ENCODE assay signal across 8 cellular contexts in the genomic region with DNA sequence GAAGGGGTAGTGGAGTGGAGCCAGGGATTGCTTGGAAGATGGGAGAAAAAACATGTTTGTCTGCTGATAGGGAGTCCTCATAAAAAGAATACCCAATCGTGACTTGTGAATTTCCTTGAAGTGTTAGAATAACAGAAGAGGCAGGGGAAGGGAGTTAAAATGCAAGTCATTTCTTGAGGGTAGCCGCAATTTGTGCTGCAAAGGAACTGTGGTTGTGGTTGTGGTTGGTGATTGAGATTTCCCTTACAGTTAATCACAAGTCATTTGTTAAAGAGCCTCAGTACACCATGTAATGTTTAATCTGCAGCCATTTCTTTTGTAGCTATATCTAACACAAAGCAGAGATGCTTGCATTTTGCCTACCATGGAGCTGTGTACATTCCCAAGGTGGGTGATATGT. TPM values are rescaled to one million over a fixed set of nuclear protein-coding genes. Genes with fewer than 3 reads are reported as not detected.
DNase-seq lines count a peak whose midpoint lies in the region; ATAC-seq and TF ChIP-seq lines count a peak whose summit lies in the region.

No MANE protein-coding gene starts in this region.

- WGBS in esophagus muscularis mucosa, result 54% methylated on average over 2 of the region's 2 CpGs

- intact Hi-C loops in esophagus muscularis mucosa (cut with DNase I), result no loop called here

- H3K36me3 ChIP-seq in esophagus muscularis mucosa, result no peaks in the 10 kb centered on the region

- in situ Hi-C loops in G401 (cut with HindIII; ENCODE audit: low sequenced_read_pairs), result no loop called here

- peak; percentile 89 for ATAC-seq in HG02759 (IDR thresholded peaks at IDR 0.05; ENCODE audit: unreplicated experiment)
- ATAC-seq in T-helper 17 cell, result peak; percentile 98

- peaks cover 14% of the 10 kb centered on the region for H3K4me1 Mint-ChIP-seq in T-helper 17 cell

- H3K4me3 ChIP-seq in esophagus muscularis mucosa, result no peak overlapping the region

- H3K36me3 Mint-ChIP-seq in T-helper 17 cell (ENCODE audit: low read depth), result no peaks in the 10 kb centered on the region

- H3K27ac Mint-ChIP-seq in T-helper 17 cell, result no peak overlapping the region

- no peak overlapping the region for H3K27ac ChIP-seq in esophagus muscularis mucosa (replicated peaks in 1 of 4)

- no peak for TF ChIP-seq POLR2A in esophagus muscularis mucosa (IDR thresholded peaks at IDR 0.05; ENCODE audit: low read depth)

- H3K4me1 ChIP-seq in esophagus muscularis mucosa, result no peaks in the 10 kb centered on the region

- TF ChIP-seq CTCF in esophagus muscularis mucosa (IDR thresholded peaks at IDR 0.05), result no peak

- peaks cover 42% of the 10 kb centered on the region for H3K27me3 Mint-ChIP-seq in T-helper 17 cell

- no peaks in the 10 kb centered on the region for H3K27me3 ChIP-seq in esophagus muscularis mucosa

- peaks cover 9% of the 10 kb centered on the region for H3K9me3 ChIP-seq in T-helper 17 cell (ENCODE audit: control insufficient read depth, low read length, poor library complexity, severe bottlenecking)
- peaks cover 0 to 12% (median 4%) of the 10 kb centered on the region in 4 donors for H3K9me3 ChIP-seq in esophagus muscularis mucosa

- peak overlapping the region; percentile 32 for H3K4me3 Mint-ChIP-seq in T-helper 17 cell

- DNase-seq in Daoy (ENCODE audit: low read depth) (peak; percentile 80), T-helper 17 cell (peak in 2 of 3 donors; percentile 13 to 15), NCI-H345 (lab: John Stamatoyannopoulos, UW) (no peak), esophagus muscularis mucosa (ENCODE audit: extremely low spot score) (no peak), G401 (ENCODE audit: low spot score) (no peak)
- DNase-seq in central memory CD4-positive, alpha-beta T cell, result peak; percentile 77
- DNase-seq in stimulated activated naive CD4-positive, alpha-beta T cell (lab: John Stamatoyannopoulos, UW), result peak in 5 of 6 experiments; percentile 5 to 57 (median 51)

- TF ChIP-seq EP300 in esophagus muscularis mucosa (IDR thresholded peaks at IDR 0.05), result no peak

RNA-seq across cellular contexts. Expression of a gene that starts 38.5 kb away (rescaled TPM):
- total RNA-seq in Daoy (2014; rRNA removed; shearing (Covaris generic)), result 25.2 and 37.4 TPM in 2 replicates
- 10 to 100 TPM; 13.5 to 17.2 TPM for total RNA-seq in T-helper 17 cell
- total RNA-seq in esophagus muscularis mucosa, result 10 to 100 TPM; 43.9 to 79.9 (median 58.7) TPM
- 20.6 and 21.6 TPM in 2 replicates for total RNA-seq in G401 (2014; rRNA removed; shearing (Covaris generic))

Comparison
In these comparisons a context has a peak if more than half of its experiments do, and no peak if none do; other contexts are left out.
1. DNase-seq: peak in Daoy (single experiment), T-helper 17 cell (2 of 3), central memory CD4-positive, alpha-beta T cell (single experiment) and stimulated activated naive CD4-positive, alpha-beta T cell (5 of 6); none in NCI-H345 (single experiment), esophagus muscularis mucosa (single experiment) and G401 (single experiment).